ENCODE assay signal across 8 cellular contexts in the genomic region with DNA sequence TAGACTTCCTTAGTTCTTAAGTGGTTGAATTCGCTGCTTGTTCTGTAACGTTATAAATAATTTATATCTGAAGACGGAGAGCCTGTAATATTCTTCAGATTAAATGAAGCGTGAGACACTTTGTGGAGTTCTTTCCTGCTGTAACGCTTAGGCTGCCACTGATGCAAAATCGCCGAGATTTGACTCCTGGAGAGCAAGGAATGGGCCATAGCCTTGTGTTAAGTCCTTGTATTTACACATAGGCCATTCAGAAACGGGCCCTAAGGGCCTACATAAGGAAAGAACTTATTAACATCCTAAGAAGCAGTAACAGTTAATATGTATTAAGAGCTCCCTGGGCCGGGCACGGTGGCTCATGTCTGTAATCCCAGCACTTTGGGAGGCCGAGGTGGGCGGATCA. TPM values are rescaled to one million over a fixed set of nuclear protein-coding genes. Genes with fewer than 3 reads are reported as not detected.
A peak's percentile ranks its signal among the peaks of the same experiment; 100 is the strongest.
DNase-seq lines count a peak whose midpoint lies in the region; ATAC-seq and TF ChIP-seq lines count a peak whose summit lies in the region.

No MANE protein-coding gene starts in this region.

- H3K36me3 ChIP-seq in DOHH2 (ENCODE audit: control insufficient read depth, low read length) = peaks cover 37% of the 10 kb centered on the region
- peaks cover 5% of the 10 kb centered on the region for H3K36me3 ChIP-seq in fibroblast of lung (ENCODE audit: control insufficient read depth, insufficient read depth, low read length)
- H3K36me3 ChIP-seq in rectal smooth muscle tissue (ENCODE audit: control insufficient read depth, insufficient read depth, low read length) = peaks cover 6% of the 10 kb centered on the region

- H3K79me2 ChIP-seq in DOHH2 (ENCODE audit: control insufficient read depth, low read length) (peaks cover 45% of the 10 kb centered on the region), fibroblast of lung (ENCODE audit: control insufficient read depth, insufficient read depth, low read length) (peaks cover 42% of the 10 kb centered on the region)

- no peaks in the 10 kb centered on the region for H3K9me3 ChIP-seq in DOHH2 (ENCODE audit: control insufficient read depth, insufficient read depth, low read length)
- no peaks in the 10 kb centered on the region for H3K9me3 ChIP-seq in fibroblast of lung (ENCODE audit: control insufficient read depth, insufficient read depth, low read depth, low read length)

- H3K4me3 ChIP-seq in DOHH2 (ENCODE audit: low read length) (peak overlapping the region; percentile 94), fibroblast of lung (replicated peaks in 1 of 4; ENCODE audit: control extremely low read depth in 1 of 4, insufficient read depth in 1 of 4, low read depth in 3 of 4, low read length in 4 of 4) (peak overlapping the region; percentile 58 to 98 (median 87)), rectal smooth muscle tissue (ENCODE audit: low read length) (peak overlapping the region; percentile 96)

- H3K27me3 ChIP-seq in DOHH2 (ENCODE audit: control insufficient read depth, low read length) (no peaks in the 10 kb centered on the region), fibroblast of lung (ENCODE audit: control insufficient read depth, insufficient read depth, low read length) (no peaks in the 10 kb centered on the region), rectal smooth muscle tissue (ENCODE audit: control insufficient read depth, insufficient read depth, low read length) (no peaks in the 10 kb centered on the region)

- DNase-seq in RKO (ENCODE audit: low spot score) (peak; percentile 31), fibroblast of lung (ENCODE audit: low read depth in 2 of 2) (no peak), NCI-H1694 treated with DMSO at 0.1 percent for 48 hours (lab: John Stamatoyannopoulos, UW) (no peak), NCI-H446 (lab: John Stamatoyannopoulos, UW) (no peak)

- no peaks in the 10 kb centered on the region for H3K9me2 ChIP-seq in DOHH2 (replicated peaks; ENCODE audit: control insufficient read depth, low read length)

- H3F3A ChIP-seq in DOHH2 (ENCODE audit: control insufficient read depth, insufficient read depth) = peaks cover 16% of the 10 kb centered on the region

- H3K4me2 ChIP-seq in DOHH2 (ENCODE audit: low read length) (peak overlapping the region; percentile 84), fibroblast of lung (ENCODE audit: extremely low read depth, insufficient read depth, low read length) (peak overlapping the region; percentile 90)

- no peak overlapping the region for H2AFZ ChIP-seq in fibroblast of lung (ENCODE audit: low read length)

- H3K9ac ChIP-seq in fibroblast of lung (ENCODE audit: insufficient read depth, low read length) (no peak overlapping the region), rectal smooth muscle tissue (ENCODE audit: low read length) (peak overlapping the region; percentile 77)

- H4K20me1 ChIP-seq in DOHH2 (ENCODE audit: control insufficient read depth, insufficient read depth, low read depth, low read length) (peaks cover 4% of the 10 kb centered on the region; the same call in 1 of the 2 replicates), fibroblast of lung (ENCODE audit: control insufficient read depth, extremely low read depth, insufficient read depth, low read length) (no peaks in the 10 kb centered on the region)

- H3K4me1 ChIP-seq in DOHH2 (ENCODE audit: control insufficient read depth, low read length) (peaks cover 19% of the 10 kb centered on the region), fibroblast of lung (ENCODE audit: control insufficient read depth, extremely low read depth, insufficient read depth, low read length) (peaks cover 11% of the 10 kb centered on the region), rectal smooth muscle tissue (ENCODE audit: control insufficient read depth, insufficient read depth, low read length) (peaks cover 14% of the 10 kb centered on the region)

- H3K27ac ChIP-seq in DOHH2 (ENCODE audit: low read depth, low read length) = peak overlapping the region; percentile 33; the same call in 1 of the 2 replicates
- H3K27ac ChIP-seq in fibroblast of lung (ENCODE audit: insufficient read depth, low read length) = peak overlapping the region; percentile 93
- H3K27ac ChIP-seq in rectal smooth muscle tissue (ENCODE audit: low read depth, low read length) = no peak overlapping the region

- ATAC-seq in HG03378 (IDR thresholded peaks at IDR 0.05; ENCODE audit: unreplicated experiment) (no peak), GM19397 (IDR thresholded peaks at IDR 0.05; ENCODE audit: unreplicated experiment) (no peak)

- TF ChIP-seq CTCF in DOHH2 (IDR thresholded peaks at IDR 0.05; ENCODE audit: low read depth, low read length, poor library complexity, severe bottlenecking) = no peak
- no peak for TF ChIP-seq CTCF in fibroblast of lung (conservative IDR thresholded peaks at IDR 0.05 in 1 of 2, IDR thresholded peaks at IDR 0.05 in 1 of 2; ENCODE audit: low read depth in 1 of 2, low read length in 2 of 2)

RNA-seq across cellular contexts. Expression of a gene that starts 0.9 kb away (rescaled TPM):
- 15.4 TPM in 2 replicates for total RNA-seq in fibroblast of lung
- polyA plus RNA-seq in fibroblast of lung = 20.6 and 25.3 TPM in 2 replicates
- 44.9 and 63.6 TPM in 2 replicates for polyA plus RNA-seq in fibroblast of lung (2012)
- polyA minus RNA-seq in fibroblast of lung (ENCODE audit: low replicate concordance) = 2.7 and 3.9 TPM in 2 replicates

RNA-seq across cellular contexts. Expression of a gene that starts 1.2 kb away (rescaled TPM):
- total RNA-seq in fibroblast of lung = 105 and 141 TPM in 2 replicates
- 121 and 149 TPM in 2 replicates for polyA plus RNA-seq in fibroblast of lung
- polyA plus RNA-seq in fibroblast of lung (2012) = 172 and 265 TPM in 2 replicates
- 69.3 and 90.7 TPM in 2 replicates for polyA minus RNA-seq in fibroblast of lung (ENCODE audit: low replicate concordance)

RNA-seq across cellular contexts. Expression of a gene that starts 26.4 kb away (rescaled TPM):
- 0.99 and 1.0 TPM in 2 replicates for total RNA-seq in fibroblast of lung
- polyA plus RNA-seq in fibroblast of lung = 0.79 and 1.1 TPM in 2 replicates
- 1.0 and 1.7 TPM in 2 replicates for polyA plus RNA-seq in fibroblast of lung (2012)
- 10.4 TPM in 1 of 2 replicates, not detected in the other for polyA minus RNA-seq in fibroblast of lung (ENCODE audit: low replicate concordance)

RNA-seq across cellular contexts. Expression of a gene that starts 33.0 kb away (rescaled TPM):
- 19.2 and 24.9 TPM in 2 replicates for total RNA-seq in fibroblast of lung
- polyA plus RNA-seq in fibroblast of lung = 9.6 and 10.4 TPM in 2 replicates
- polyA plus RNA-seq in fibroblast of lung (2012) = 10.4 and 11.9 TPM in 2 replicates
- 16.3 and 33.3 TPM in 2 replicates for polyA minus RNA-seq in fibroblast of lung (ENCODE audit: low replicate concordance)

RNA-seq across cellular contexts. Expression of a gene that starts 33.5 kb away (rescaled TPM):
- total RNA-seq in fibroblast of lung = 5.6 and 8.9 TPM in 2 replicates
- 7.2 and 9.1 TPM in 2 replicates for polyA plus RNA-seq in fibroblast of lung
- 7.1 and 8.3 TPM in 2 replicates for polyA plus RNA-seq in fibroblast of lung (2012)
- 20.3 and 30.2 TPM in 2 replicates for polyA minus RNA-seq in fibroblast of lung (ENCODE audit: low replicate concordance)
